ENCODE assay signal across 15 cellular contexts in genomic region chr9:93081081-93081529, GRCh38. TPM values are rescaled to one million over a fixed set of nuclear protein-coding genes. Genes with fewer than 3 reads are reported as not detected.
A peak's percentile ranks its signal among the peaks of the same experiment; 100 is the strongest.
DNase-seq lines count a peak whose midpoint lies in the region; ATAC-seq and TF ChIP-seq lines count a peak whose summit lies in the region.
"Had no signal": no experiment of that assay in that cellular context is flagged by ENCODE, and none has a peak within 500 bp of the region (broad histone marks: within the 10 kb centered on the region; RNA-seq: fewer than 3 reads in every experiment).

No MANE protein-coding gene starts in this region.

- in situ Hi-C loops in GM13976 (cut with MboI; ENCODE audit: low sequenced_read_pairs, unreplicated experiment): no loop called here

- peaks cover 24% of the 10 kb centered on the region for H3K4me1 Mint-ChIP-seq in activated naive CD8-positive, alpha-beta T cell treated with anti-CD3 and anti-CD28 coated beads, Interleukin-2, amount 10 ng/mL, durations not matched to agents 7 days and 5 days

- no peaks in the 10 kb centered on the region for H3K9me3 ChIP-seq in heart right ventricle

- peak; percentile 10 for DNase-seq in cardiac septum (ENCODE audit: low spot score)
- DNase-seq in heart right ventricle: no peak
- peak; percentile 25 for DNase-seq in activated naive CD8-positive, alpha-beta T cell treated with anti-CD3 and anti-CD28 coated beads, Interleukin-2, amount 10 ng/mL, durations not matched to agents 7 days and 5 days
- peak; percentile 39 for DNase-seq in midbrain (lab: John Stamatoyannopoulos, UW)
- peak; percentile 29 for DNase-seq in ureter (ENCODE audit: low spot score)
- DNase-seq in GM13976 (ENCODE audit: low spot score): no peak
- DNase-seq in HK-2 (ENCODE audit: unreplicated experiment): no peak
- DNase-seq: effector memory CD4-positive, alpha-beta T cell; NCI-H1694; NCI-H510A; PC-9 had no signal

- POLR2A ChIA-PET in activated naive CD8-positive, alpha-beta T cell treated with anti-CD3 and anti-CD28 coated beads, Interleukin-2, amount 10 ng/mL, durations not matched to agents 7 days and 5 days (lab: Charles Lee): interaction anchor here (0.8 to 3.9 kb wide), 3 partner anchors 14 to 26 kb away, joined by 3 to 22 read pairs (median 18); no protein-coding TSS in a partner anchor

- H3K4me3 Mint-ChIP-seq in activated naive CD8-positive, alpha-beta T cell treated with anti-CD3 and anti-CD28 coated beads, Interleukin-2, amount 10 ng/mL, durations not matched to agents 7 days and 5 days: no peak overlapping the region
- H3K4me3 Mint-ChIP-seq: stimulated activated naive CD8-positive, alpha-beta T cell treated with anti-CD3 and anti-CD28 coated beads, Interleukin-15, Interleukin-2, amounts not matched to agents 100 ng/mL and 50 ng/mL, for 24 hours had no signal

- 88 to 93% methylated on average over 10 of the region's 10 CpGs for WGBS in heart right ventricle, 2 donors

- H3K36me3 Mint-ChIP-seq in activated naive CD8-positive, alpha-beta T cell treated with anti-CD3 and anti-CD28 coated beads, Interleukin-2, amount 10 ng/mL, durations not matched to agents 7 days and 5 days: peaks cover 42% of the 10 kb centered on the region

- no peak for TF ChIP-seq CTCF in heart right ventricle (IDR thresholded peaks at IDR 0.05)
- no peak for TF ChIP-seq CTCF in GM13976 (IDR thresholded peaks at IDR 0.05; ENCODE audit: borderline replicate concordance, control extremely low read depth, extremely low read depth, insufficient read depth, missing control alignments)

- no peak overlapping the region for H3K4me3 ChIP-seq in heart right ventricle
- H3K4me3 ChIP-seq: BLaER1 treated with 17β-estradiol and CSF1 and Interleukin-3, amounts not matched to agents 10 nM and 100 nM; GM12878; PC-9 had no signal

- no peak overlapping the region for H3K27ac ChIP-seq in heart right ventricle
- H3K27ac ChIP-seq: PC-9 had no signal

- H3K27me3 Mint-ChIP-seq in activated naive CD8-positive, alpha-beta T cell treated with anti-CD3 and anti-CD28 coated beads, Interleukin-2, amount 10 ng/mL, durations not matched to agents 7 days and 5 days: no peaks in the 10 kb centered on the region
- H3K27me3 Mint-ChIP-seq: stimulated activated naive CD8-positive, alpha-beta T cell treated with anti-CD3 and anti-CD28 coated beads, Interleukin-15, Interleukin-2, amounts not matched to agents 100 ng/mL and 50 ng/mL, for 24 hours had no signal

- H3K36me3 ChIP-seq in heart right ventricle: peaks cover 0 to 15% (median 0%) of the 10 kb centered on the region in 9 donors

- no peaks in the 10 kb centered on the region for H3K9me3 Mint-ChIP-seq in activated naive CD8-positive, alpha-beta T cell treated with anti-CD3 and anti-CD28 coated beads, Interleukin-2, amount 10 ng/mL, durations not matched to agents 7 days and 5 days
- H3K9me3 Mint-ChIP-seq: stimulated activated naive CD8-positive, alpha-beta T cell treated with anti-CD3 and anti-CD28 coated beads, Interleukin-15, Interleukin-2, amounts not matched to agents 100 ng/mL and 50 ng/mL, for 24 hours had no signal

- H3K27me3 ChIP-seq in heart right ventricle: peaks cover 0 to 4% (median 0%) of the 10 kb centered on the region in 7 donors
- H3K27me3 ChIP-seq: BLaER1 treated with 17β-estradiol and CSF1 and Interleukin-3, amounts not matched to agents 10 nM and 100 nM had no signal

- intact Hi-C loops in cardiac septum (cut with DNase I): no loop called here
- intact Hi-C loops in heart right ventricle (cut with DNase I): no loop called here

- no peak overlapping the region for H3K27ac Mint-ChIP-seq in activated naive CD8-positive, alpha-beta T cell treated with anti-CD3 and anti-CD28 coated beads, Interleukin-2, amount 10 ng/mL, durations not matched to agents 7 days and 5 days
- H3K27ac Mint-ChIP-seq: stimulated activated naive CD8-positive, alpha-beta T cell treated with anti-CD3 and anti-CD28 coated beads, Interleukin-15, Interleukin-2, amounts not matched to agents 100 ng/mL and 50 ng/mL, for 24 hours had no signal

- ATAC-seq in heart right ventricle (no peak), HG02938 (IDR thresholded peaks at IDR 0.05; ENCODE audit: unreplicated experiment) (no peak)
- ATAC-seq in activated naive CD8-positive, alpha-beta T cell treated with anti-CD3 and anti-CD28 coated beads, Interleukin-2, amount 10 ng/mL, durations not matched to agents 7 days and 5 days (ENCODE audit: low read depth): no peak
- ATAC-seq: GM12878 had no signal

- peaks cover 0 to 12% (median 0%) of the 10 kb centered on the region in 9 donors for H3K4me1 ChIP-seq in heart right ventricle

RNA-seq across cellular contexts. Expression of gene CARD19, which starts 14.9 kb away (rescaled TPM):
- total RNA-seq in cardiac septum: 45.1 TPM
- 10 to 100 TPM; 22.3 to 33.7 (median 25.9) TPM for total RNA-seq in heart right ventricle
- polyA plus RNA-seq in heart right ventricle: 10 to 100 TPM; 41.9 to 47.3 TPM
- total RNA-seq in activated naive CD8-positive, alpha-beta T cell treated with anti-CD3 and anti-CD28 coated beads, Interleukin-2, amount 10 ng/mL, durations not matched to agents 7 days and 5 days: 10 to 100 TPM; 68.1 to 68.2 TPM
- 31.3 TPM for total RNA-seq in ureter

RNA-seq across cellular contexts. Expression of gene SUSD3, which starts 22.6 kb away (rescaled TPM):
- total RNA-seq in cardiac septum: 1.1 TPM
- 1 to 10 TPM in 3 of 10 donors, under 1 TPM in 6, not detected in 1; 0.40 to 2.1 (median 0.79) TPM for total RNA-seq in heart right ventricle
- under 1 TPM; 0.74 to 0.88 TPM for polyA plus RNA-seq in heart right ventricle
- 10 to 100 TPM; 68.0 to 70.4 TPM for total RNA-seq in activated naive CD8-positive, alpha-beta T cell treated with anti-CD3 and anti-CD28 coated beads, Interleukin-2, amount 10 ng/mL, durations not matched to agents 7 days and 5 days
- total RNA-seq in ureter: 3.0 TPM

RNA-seq across cellular contexts. Expression of gene NINJ1, which starts 52.9 kb away (rescaled TPM):
- total RNA-seq in cardiac septum: 46.4 TPM
- total RNA-seq in heart right ventricle: 10 to 100 TPM; 35.5 to 77.1 (median 41.3) TPM
- 10 to 100 TPM; 39.8 to 50.3 TPM for polyA plus RNA-seq in heart right ventricle
- 10 to 100 TPM; 29.5 to 30.4 TPM for total RNA-seq in activated naive CD8-positive, alpha-beta T cell treated with anti-CD3 and anti-CD28 coated beads, Interleukin-2, amount 10 ng/mL, durations not matched to agents 7 days and 5 days
- total RNA-seq in ureter: 32.1 TPM

Comparison
In these comparisons a context has a peak if more than half of its experiments do, and no peak if none do; other contexts are left out.
1. DNase-seq: peak in cardiac septum (single experiment), activated naive CD8-positive, alpha-beta T cell treated with anti-CD3 and anti-CD28 coated beads, Interleukin-2, amount 10 ng/mL, durations not matched to agents 7 days and 5 days (single experiment), midbrain (single experiment) and ureter (single experiment); none in heart right ventricle (0 of 2), GM13976 (single experiment) and HK-2 (single experiment).
2. RNA of gene SUSD3, which starts 22.6 kb away (total RNA-seq): 68.0 to 70.4 TPM in activated naive CD8-positive, alpha-beta T cell treated with anti-CD3 and anti-CD28 coated beads, Interleukin-2, amount 10 ng/mL, durations not matched to agents 7 days and 5 days; 3.0 TPM in ureter (single experiment), 1.1 TPM in cardiac septum (single experiment) and 0.40 to 2.1 TPM in heart right ventricle; every median in the first group is over 10 times any median in the second.